1 cellular context compared by ENCODE assay signal in genomic region chr21:45555557-45556301, GRCh38.
TF ChIP-seq lines count a peak whose summit lies in the region.

No MANE protein-coding gene starts in this region.

TF ChIP-seq in K562, 482 proteins besides CTCF, POLR2A, EP300 and RAD21 (continued from another document and continues in another):
- TF ChIP-seq CHD2 (IDR thresholded peaks at IDR 0.05; ENCODE audit: low read depth, low read length) (peak; percentile 42; the same call in 1 of the 2 replicates), SRSF1 (IDR thresholded peaks at IDR 0.05; ENCODE audit: low read depth, low read length) (no peak), ZNF699 (CRISPR knock-in tag; IDR thresholded peaks at IDR 0.05; ENCODE audit: insufficient replicate concordance) (no peak), E2F3 (CRISPR knock-in tag; IDR thresholded peaks at IDR 0.05) (no peak), PHF20 (IDR thresholded peaks at IDR 0.05; ENCODE audit: partially characterized antibody) (peak; percentile 30), ELF1 (tag; IDR thresholded peaks at IDR 0.05) (peak; percentile 84), REST (CRISPR knock-in tag; IDR thresholded peaks at IDR 0.05; ENCODE audit: low read depth) (0 out of 2 replicates have a peak, but pooled peaks have one; percentile 24), IRF2 (CRISPR knock-in tag; IDR thresholded peaks at IDR 0.05) (no peak), NUFIP1 (IDR thresholded peaks at IDR 0.05; ENCODE audit: partially characterized antibody) (no peak), SAP30 (IDR thresholded peaks at IDR 0.05; ENCODE audit: borderline replicate concordance, insufficient read depth, low read depth, low read length, poor library complexity, severe bottlenecking) (peak; percentile 91), JUND (IDR thresholded peaks at IDR 0.05; ENCODE audit: borderline replicate concordance, low read depth, low read length) (peak; percentile 63), JUND (tag; IDR thresholded peaks at IDR 0.05; ENCODE audit: borderline replicate concordance, low read depth, low read length) (no peak; the same call in 2 of the 3 replicates), ATF1 (CRISPR knock-in tag; IDR thresholded peaks at IDR 0.05) (no peak), ATF1 (tag; IDR thresholded peaks at IDR 0.05) (peak; percentile 87), ZBTB9 (CRISPR knock-in tag; IDR thresholded peaks at IDR 0.05) (peak; percentile 54; the same call in 1 of the 2 replicates), HMGN3 (IDR thresholded peaks at IDR 0.05; ENCODE audit: borderline replicate concordance, extremely low read depth, insufficient read length, low read depth, low read length) (peak; percentile 67), ZNF395 (CRISPR knock-in tag; IDR thresholded peaks at IDR 0.05) (no peak), ZNF518B (CRISPR knock-in tag; IDR thresholded peaks at IDR 0.05) (no peak), USF2 (CRISPR knock-in tag; IDR thresholded peaks at IDR 0.05) (0 out of 2 replicates have a peak, but pooled peaks have one; percentile 18), GATAD2B (IDR thresholded peaks at IDR 0.05; ENCODE audit: borderline replicate concordance) (no peak), ZNF431 (CRISPR knock-in tag; IDR thresholded peaks at IDR 0.05) (peak; percentile 57; the same call in 1 of the 2 replicates), ZNF77 (CRISPR knock-in tag; IDR thresholded peaks at IDR 0.05) (no peak), SRSF7 (optimal IDR thresholded peaks at IDR 0.05; ENCODE audit: low read depth, low read length) (no peak), DEAF1 (CRISPR knock-in tag; IDR thresholded peaks at IDR 0.05) (no peak), CREB5 (CRISPR knock-in tag; IDR thresholded peaks at IDR 0.05) (no peak), IFI16 (CRISPR knock-in tag; IDR thresholded peaks at IDR 0.05) (no peak), ZNF121 (CRISPR knock-in tag; conservative IDR thresholded peaks at IDR 0.05) (no peak), ZNF740 (CRISPR knock-in tag; IDR thresholded peaks at IDR 0.05) (0 out of 2 replicates have a peak, but pooled peaks have one; percentile 23), ZNF740 (tag; IDR thresholded peaks at IDR 0.05) (no peak), SUPT5H (IDR thresholded peaks at IDR 0.05) (peak; percentile 35; the same call in 1 of the 2 replicates), ATF3 (IDR thresholded peaks at IDR 0.05) (peak; percentile 91), ATF3 (CRISPR knock-in tag; conservative IDR thresholded peaks at IDR 0.05) (peak; percentile 75; the same call in 1 of the 2 replicates), HIVEP1 (CRISPR knock-in tag; IDR thresholded peaks at IDR 0.05) (no peak), KAT8 (IDR thresholded peaks at IDR 0.05; ENCODE audit: low read depth) (no peak), CXXC5 (CRISPR knock-in tag; IDR thresholded peaks at IDR 0.05) (peak; percentile 76), NKRF (IDR thresholded peaks at IDR 0.05; ENCODE audit: borderline replicate concordance) (peak; percentile 87; the same call in 1 of the 2 replicates), IRF1 (CRISPR knock-in tag; IDR thresholded peaks at IDR 0.05; ENCODE audit: borderline replicate concordance) (no peak), CAMTA2 (CRISPR knock-in tag; conservative IDR thresholded peaks at IDR 0.05) (no peak), ATF4 (CRISPR knock-in tag; IDR thresholded peaks at IDR 0.05) (no peak), RFX1 (IDR thresholded peaks at IDR 0.05) (no peak), MTA3 (IDR thresholded peaks at IDR 0.05; ENCODE audit: borderline replicate concordance) (peak; percentile 85; the same call in 1 of the 2 replicates), BRF1 (IDR thresholded peaks at IDR 0.05; ENCODE audit: borderline replicate concordance, extremely low read depth, insufficient read length) (no peak)
